1 cellular context compared by ENCODE assay signal in genomic region chr4:30153427-30153826, GRCh38.
TF ChIP-seq lines count a peak whose summit lies in the region.

No MANE protein-coding gene starts in this region.

TF ChIP-seq in GM23338, 12 proteins besides CTCF, POLR2A, EP300 and RAD21 (continued from another document):
- TF ChIP-seq ZNF462 (CRISPR knock-in tag; IDR thresholded peaks at IDR 0.05): no peak
- TF ChIP-seq REST (IDR thresholded peaks at IDR 0.05; ENCODE audit: unreplicated experiment): no peak
- no peak for TF ChIP-seq EZH2phosphoT487 (IDR thresholded peaks at IDR 0.05; ENCODE audit: unreplicated experiment)
- no peak for TF ChIP-seq POLR2AphosphoS5 (IDR thresholded peaks at IDR 0.05; ENCODE audit: low read depth)
- TF ChIP-seq ETS1 (IDR thresholded peaks at IDR 0.05): no peak
TF ChIP-seq in GM23338: peak in this region for 0.
